25 cellular contexts compared by ENCODE assay signal in the genomic region with DNA sequence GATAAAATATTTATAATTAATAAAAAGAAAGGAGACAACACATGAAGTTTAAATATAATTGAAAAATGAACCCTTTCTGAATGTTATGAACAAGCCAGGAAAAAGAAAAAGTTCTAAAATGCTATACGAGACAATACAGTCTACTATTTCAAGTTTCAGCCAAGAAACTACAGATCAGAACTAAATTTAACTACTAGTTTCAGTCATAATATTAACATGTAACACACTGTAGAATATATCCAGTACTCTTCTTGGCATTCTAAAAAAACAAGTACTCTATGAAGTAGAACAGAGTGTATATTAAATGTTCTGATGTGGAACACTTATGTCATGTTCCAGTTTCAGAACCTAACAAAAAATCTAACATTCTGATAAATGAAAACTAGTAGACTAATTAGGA.
"Had no signal": no experiment of that assay in that cellular context is flagged by ENCODE, and none has a peak within 500 bp of the region (broad histone marks: within the 10 kb centered on the region; RNA-seq: fewer than 3 reads in every experiment).

No MANE protein-coding gene starts in this region.

- H3K36me3 ChIP-seq: brain microvascular endothelial cell, cardiac muscle cell had no signal

- FAIRE-seq: TTC549 had no signal

- H3K27me3 ChIP-seq: brain microvascular endothelial cell, cardiac muscle cell had no signal

- H3K4me3 ChIP-seq: cardiac muscle cell, SK-N-MC had no signal

- DNase-seq: activated CD4-positive, alpha-beta memory T cell treated with anti-CD3 and anti-CD28 coated beads, Interleukin-2, amount 10 ng/mL, durations not matched to agents 7 days and 5 days; activated CD4-positive, alpha-beta T cell treated with anti-CD3 and anti-CD28 coated beads for 36 hours; activated CD4-positive, alpha-beta T cell treated with anti-CD3 and anti-CD28 coated beads, Interleukin-2, amount 50 U/mL, for 1 hour; activated CD4-positive, CD25-positive, alpha-beta regulatory T cell; activated gamma-delta T cell treated with Interleukin-2 at 50 U/mL for 16 hours; activated naive CD4-positive, alpha-beta T cell treated with anti-CD3 and anti-CD28 coated beads, Interleukin-2, amount 10 ng/mL, durations not matched to agents 7 days and 5 days; activated naive CD8-positive, alpha-beta T cell treated with anti-CD3 and anti-CD28 coated beads for 36 hours; activated T-cell treated with anti-CD3 and anti-CD28 coated beads for 4 hours; activated T-cell treated with anti-CD3 and anti-CD28 coated beads, Interleukin-2, amount 50 U/mL, for 72 hours; brain microvascular endothelial cell; Kasumi-1; NCI-H1105 treated with DMSO at 0.1 percent for 48 hours; NCI-H1436 treated with DMSO at 0.1 percent for 48 hours; NCI-H187; NCI-H2081; NCI-H510A treated with DMSO at 0.1 percent for 48 hours; NCI-H69; PC-3; SHP77 treated with DMSO at 0.1 percent for 48 hours; T-cell; T-helper 2 cell; T1000 had no signal

- H3K27ac ChIP-seq: brain microvascular endothelial cell, cardiac muscle cell, SK-N-MC had no signal

- ATAC-seq: activated CD4-positive, alpha-beta T cell treated with anti-CD3 and anti-CD28 coated beads for 36 hours; activated T-cell treated with anti-CD3 and anti-CD28 coated beads, Interleukin-2, amount 50 U/mL, for 72 hours; PC-3; T-cell had no signal
